ENCODE assay signal across 8 cellular contexts in genomic region chr22:41746563-41747400, GRCh38. TPM values are rescaled to one million over a fixed set of nuclear protein-coding genes. Genes with fewer than 3 reads are reported as not detected.
DNase-seq lines count a peak whose midpoint lies in the region; ATAC-seq and TF ChIP-seq lines count a peak whose summit lies in the region.

No MANE protein-coding gene starts in this region.

- H3K4me3 ChIP-seq in thoracic aorta: no peak overlapping the region

- no peak overlapping the region for H3K4me3 Mint-ChIP-seq in activated T-helper 17 cell treated with anti-CD3 and anti-CD28 coated beads, Interleukin-2, amount 50 U/mL, for 72 hours

- TF ChIP-seq EP300 in Ishikawa (IDR thresholded peaks at IDR 0.05; ENCODE audit: borderline replicate concordance): no peak

- H3K27me3 ChIP-seq in thoracic aorta (replicated peaks; ENCODE audit: insufficient read depth): no peaks in the 10 kb centered on the region

- peaks cover 12% of the 10 kb centered on the region for H3K4me1 Mint-ChIP-seq in activated T-helper 17 cell treated with anti-CD3 and anti-CD28 coated beads, Interleukin-2, amount 50 U/mL, for 72 hours

- H3K36me3 ChIP-seq in thoracic aorta: no peaks in the 10 kb centered on the region

- peak; percentile 98 for ATAC-seq in activated T-helper 17 cell treated with anti-CD3 and anti-CD28 coated beads, Interleukin-2, amount 50 U/mL, for 72 hours (replicated peaks)
- ATAC-seq in thoracic aorta (ENCODE audit: insufficient number of reproducible peaks, low FRiP score, low read depth): peak; percentile 50

- H3K27ac Mint-ChIP-seq in activated T-helper 17 cell treated with anti-CD3 and anti-CD28 coated beads, Interleukin-2, amount 50 U/mL, for 72 hours: no peak overlapping the region

- H3K36me3 Mint-ChIP-seq in activated T-helper 17 cell treated with anti-CD3 and anti-CD28 coated beads, Interleukin-2, amount 50 U/mL, for 72 hours (ENCODE audit: low read depth): no peaks in the 10 kb centered on the region

- H3K9me3 Mint-ChIP-seq in activated T-helper 17 cell treated with anti-CD3 and anti-CD28 coated beads, Interleukin-2, amount 50 U/mL, for 72 hours: no peaks in the 10 kb centered on the region

- H3K9me3 ChIP-seq in thoracic aorta: no peaks in the 10 kb centered on the region

- H3K27me3 Mint-ChIP-seq in activated T-helper 17 cell treated with anti-CD3 and anti-CD28 coated beads, Interleukin-2, amount 50 U/mL, for 72 hours: peaks cover 7% of the 10 kb centered on the region

- DNase-seq in COR-L47 (lab: John Stamatoyannopoulos, UW) (peak; percentile 72), GM20000 (ENCODE audit: low spot score) (peak; percentile 60), RKO (ENCODE audit: low spot score) (peak; percentile 92), foreskin melanocyte (peak; percentile 65), occipital lobe (lab: John Stamatoyannopoulos, UW) (peak; percentile 28), thoracic aorta (ENCODE audit: low spot score) (peak; percentile 15)

- H3K4me1 ChIP-seq in thoracic aorta (ENCODE audit: control insufficient read depth in 1 of 2, low read depth in 2 of 2): no peaks in the 10 kb centered on the region

- peak; percentile 90 for TF ChIP-seq RAD21 in Ishikawa (IDR thresholded peaks at IDR 0.05; ENCODE audit: low read depth)

- no peak overlapping the region for H3K27ac ChIP-seq in thoracic aorta

- peak; percentile 80 for TF ChIP-seq CTCF in GM20000 (IDR thresholded peaks at IDR 0.05; ENCODE audit: extremely low read depth, missing control alignments)
- peak; percentile 65 for TF ChIP-seq CTCF in thoracic aorta (IDR thresholded peaks at IDR 0.05)

TF ChIP-seq in Ishikawa, 13 proteins besides CTCF, POLR2A, EP300 and RAD21:
- TF ChIP-seq CREB1 (IDR thresholded peaks at IDR 0.05; ENCODE audit: low read depth): no peak
- peak; percentile 68; the same call in 1 of the 2 replicates for TF ChIP-seq YY1 (IDR thresholded peaks at IDR 0.05; ENCODE audit: low read depth)
- TF ChIP-seq FOXM1 (IDR thresholded peaks at IDR 0.05; ENCODE audit: borderline replicate concordance, low read depth): no peak
- TF ChIP-seq CEBPB (IDR thresholded peaks at IDR 0.05): no peak
- TF ChIP-seq ZBTB7A (IDR thresholded peaks at IDR 0.05; ENCODE audit: low read depth): no peak
- TF ChIP-seq NFIC (IDR thresholded peaks at IDR 0.05): no peak
- TF ChIP-seq EGR1 (IDR thresholded peaks at IDR 0.05): no peak
- no peak for TF ChIP-seq TAF1 (IDR thresholded peaks at IDR 0.05; ENCODE audit: low read depth)

RNA-seq across cellular contexts. Expression of gene MEI1, which starts 47.5 kb away (rescaled TPM):
- 10 to 100 TPM; 39.8 to 40.1 TPM for total RNA-seq in activated T-helper 17 cell treated with anti-CD3 and anti-CD28 coated beads, Interleukin-2, amount 50 U/mL, for 72 hours
- total RNA-seq in occipital lobe: 0.16 TPM
- total RNA-seq in thoracic aorta: 1 to 10 TPM; 1.8 to 3.8 TPM

RNA-seq across cellular contexts. Expression of gene CCDC134, which starts 53.7 kb away (rescaled TPM):
- 10 to 100 TPM; 21.6 to 22.3 TPM for total RNA-seq in activated T-helper 17 cell treated with anti-CD3 and anti-CD28 coated beads, Interleukin-2, amount 50 U/mL, for 72 hours
- total RNA-seq in occipital lobe: 12.2 TPM
- 1 to 10 TPM; 1.6 to 5.3 TPM for total RNA-seq in thoracic aorta

RNA-seq across cellular contexts. Expression of gene SNU13, which starts 58.1 kb away (rescaled TPM):
- total RNA-seq in activated T-helper 17 cell treated with anti-CD3 and anti-CD28 coated beads, Interleukin-2, amount 50 U/mL, for 72 hours: 100 to 1,000 TPM; 175 to 256 TPM
- 62.9 TPM for total RNA-seq in occipital lobe
- total RNA-seq in thoracic aorta: 10 to 100 TPM; 92.9 to 95.7 TPM

Comparison
In these comparisons a context has a peak if more than half of its experiments do, and no peak if none do; other contexts are left out.
1. DNase-seq: peak in every context shown above with its lines; median percentile 92 in RKO; 72 in COR-L47; 65 in foreskin melanocyte; 60 in GM20000; 28 in occipital lobe; 15 in thoracic aorta.
2. RNA of gene MEI1, which starts 47.5 kb away (total RNA-seq): 39.8 to 40.1 TPM in activated T-helper 17 cell treated with anti-CD3 and anti-CD28 coated beads, Interleukin-2, amount 50 U/mL, for 72 hours; 1.8 to 3.8 TPM in thoracic aorta and 0.16 TPM in occipital lobe (single experiment); every median in the first group is over 4 times any median in the second.